Comparison of ENCODE assay signal across 29 cellular contexts in genomic region chr12:22412581-22412980, GRCh38.
"Had no signal": no experiment of that assay in that cellular context is flagged by ENCODE, and none has a peak within 500 bp of the region (broad histone marks: within the 10 kb centered on the region; RNA-seq: fewer than 3 reads in every experiment).

No MANE protein-coding gene starts in this region.

- DNase-seq: activated CD4-positive, alpha-beta T cell treated with anti-CD3 and anti-CD28 coated beads, Interleukin-2, amount 50 U/mL, for 1 hour; activated CD8-positive, alpha-beta T cell treated with anti-CD3 and anti-CD28 coated beads for 36 hours; activated effector memory CD4-positive, alpha-beta T cell treated with anti-CD3 and anti-CD28 coated beads, Interleukin-2, amount 50 U/mL, for 16 hours; activated naive CD4-positive, alpha-beta T cell; activated naive CD4-positive, alpha-beta T cell treated with anti-CD3 and anti-CD28 coated beads, Interleukin-2, amount 50 U/mL, for 16 hours; activated naive CD8-positive, alpha-beta T cell treated with anti-CD3 and anti-CD28 coated beads for 36 hours; activated T-cell treated with anti-CD3 and anti-CD28 coated beads, Interleukin-2, amount 50 U/mL, for 1 hour; activated T-cell treated with anti-CD3 and anti-CD28 coated beads, Interleukin-2, amount 50 U/mL, for 72 hours; amniotic stem cell; brain microvascular endothelial cell; Kasumi-1; KG1; MM.1S; MV-4-11; NCI-H1092; NCI-H1436 treated with DMSO at 0.1 percent for 48 hours; NCI-H1694 treated with DMSO at 0.1 percent for 48 hours; NCI-H2029 treated with DMSO at 0.1 percent for 48 hours; NCI-H2107; NCI-H345; NCI-H524 treated with DMSO at 0.1 percent for 48 hours; SHP77; SJCRH30; SK-N-SH had no signal

- H3K36me3 Mint-ChIP-seq: activated naive CD8-positive, alpha-beta T cell treated with anti-CD3 and anti-CD28 coated beads for 36 hours had no signal

- H3K9me3 Mint-ChIP-seq: activated CD8-positive, alpha-beta T cell treated with anti-CD3 and anti-CD28 coated beads for 36 hours; activated naive CD8-positive, alpha-beta T cell treated with anti-CD3 and anti-CD28 coated beads for 36 hours; activated T-cell treated with anti-CD3 and anti-CD28 coated beads, Interleukin-2, amount 50 U/mL, for 72 hours; activated T-helper 17 cell treated with anti-CD3 and anti-CD28 coated beads, Interleukin-2, amount 50 U/mL, for 72 hours; T-helper 1 cell treated with Interleukin-12 subunit alpha and Interleukin-12 subunit beta and Interleukin-4 antibody, amounts not matched to agents 30 μg/mL and 1 μg/mL, for 36 hours; T-helper 2 cell treated with Interferon-gamma antibody and Interleukin-4, amounts not matched to agents 5 μg/mL and 100 μg/mL, for 36 hours had no signal

- H3K27ac ChIP-seq: brain microvascular endothelial cell, cardiac muscle cell, SJCRH30 had no signal

- H3K27me3 ChIP-seq: brain microvascular endothelial cell, cardiac muscle cell, SJCRH30 had no signal

- H3K9me3 ChIP-seq: SJCRH30, SK-N-SH had no signal

- ATAC-seq: activated CD8-positive, alpha-beta T cell treated with anti-CD3 and anti-CD28 coated beads for 36 hours; activated T-cell treated with anti-CD3 and anti-CD28 coated beads, Interleukin-2, amount 50 U/mL, for 72 hours; activated T-helper 17 cell treated with anti-CD3 and anti-CD28 coated beads, Interleukin-2, amount 50 U/mL, for 72 hours; Panc1 had no signal

- H3K36me3 ChIP-seq: brain microvascular endothelial cell, cardiac muscle cell, SJCRH30 had no signal

- H3K4me3 ChIP-seq: cardiac muscle cell, SJCRH30 had no signal

- H3K27ac Mint-ChIP-seq: activated naive CD8-positive, alpha-beta T cell treated with anti-CD3 and anti-CD28 coated beads for 36 hours; activated T-cell treated with anti-CD3 and anti-CD28 coated beads, Interleukin-2, amount 50 U/mL, for 72 hours; activated T-helper 17 cell treated with anti-CD3 and anti-CD28 coated beads, Interleukin-2, amount 50 U/mL, for 72 hours; T-helper 1 cell treated with Interleukin-12 subunit alpha and Interleukin-12 subunit beta and Interleukin-4 antibody, amounts not matched to agents 30 μg/mL and 1 μg/mL, for 36 hours; T-helper 2 cell treated with Interferon-gamma antibody and Interleukin-4, amounts not matched to agents 5 μg/mL and 100 μg/mL, for 36 hours had no signal

- H3K27me3 Mint-ChIP-seq: activated CD8-positive, alpha-beta T cell treated with anti-CD3 and anti-CD28 coated beads for 36 hours; activated naive CD8-positive, alpha-beta T cell treated with anti-CD3 and anti-CD28 coated beads for 36 hours; activated T-helper 17 cell treated with anti-CD3 and anti-CD28 coated beads, Interleukin-2, amount 50 U/mL, for 72 hours had no signal

- H3K4me3 Mint-ChIP-seq: activated CD8-positive, alpha-beta T cell treated with anti-CD3 and anti-CD28 coated beads for 36 hours; activated naive CD8-positive, alpha-beta T cell treated with anti-CD3 and anti-CD28 coated beads for 36 hours; activated T-cell treated with anti-CD3 and anti-CD28 coated beads, Interleukin-2, amount 50 U/mL, for 72 hours; activated T-helper 17 cell treated with anti-CD3 and anti-CD28 coated beads, Interleukin-2, amount 50 U/mL, for 72 hours; T-helper 1 cell treated with Interleukin-12 subunit alpha and Interleukin-12 subunit beta and Interleukin-4 antibody, amounts not matched to agents 30 μg/mL and 1 μg/mL, for 36 hours; T-helper 2 cell treated with Interferon-gamma antibody and Interleukin-4, amounts not matched to agents 5 μg/mL and 100 μg/mL, for 36 hours had no signal
